ENCODE assay signal across 12 cellular contexts in the genomic region with DNA sequence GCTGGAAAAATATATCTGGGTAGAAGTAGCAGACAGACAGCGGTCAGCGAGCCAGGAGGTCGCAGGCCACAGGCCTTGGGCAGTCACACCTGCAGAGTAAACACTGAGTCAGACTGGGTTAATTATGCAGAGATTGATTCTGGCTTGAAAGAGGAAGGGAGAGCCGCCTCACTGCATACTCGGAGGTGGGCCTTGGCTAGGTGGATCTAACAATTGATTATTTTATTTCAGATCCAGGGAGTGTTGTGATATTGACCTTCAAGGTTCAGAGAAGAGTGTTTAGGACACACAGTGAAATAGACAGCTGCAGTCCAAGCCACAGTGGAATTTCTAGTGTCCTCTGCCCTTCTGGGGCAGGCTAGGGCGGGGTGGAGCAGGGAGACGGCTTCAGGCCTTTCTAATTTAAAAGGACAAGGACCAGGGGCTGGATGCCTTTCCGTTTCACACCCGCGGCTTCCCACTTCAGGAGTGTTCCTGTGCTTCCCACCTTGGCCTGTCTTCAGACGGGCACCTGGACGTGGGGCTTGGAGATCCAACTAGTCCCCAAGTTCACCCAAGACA.
A peak's percentile ranks its signal among the peaks of the same experiment; 100 is the strongest.
DNase-seq lines count a peak whose midpoint lies in the region; ATAC-seq and FAIRE-seq lines count a peak whose summit lies in the region.
"Had no signal": no experiment of that assay in that cellular context is flagged by ENCODE, and none has a peak within 500 bp of the region (broad histone marks: within the 10 kb centered on the region; RNA-seq: fewer than 3 reads in every experiment).

No MANE protein-coding gene starts in this region.

- no peaks in the 10 kb centered on the region for H3K36me3 Mint-ChIP-seq in stimulated activated memory B cell treated with anti-CD40 and anti-IgM and Interleukin-4, amounts not matched to agents 10 μg/mL and 1 μg/mL and 100 μg/mL, for 72 hours

- DNase-seq in activated CD4-positive, CD25-positive, alpha-beta regulatory T cell treated with anti-CD3 and anti-CD28 coated beads, Interleukin-2, amount 50 U/mL, for 72 hours, result peak; percentile 11
- DNase-seq in RCC 7860 (ENCODE audit: low spot score) (peak; percentile 8), islet precursor cell (peak; percentile 85), NCI-H2107 treated with DMSO at 0.1 percent for 48 hours (lab: John Stamatoyannopoulos, UW; ENCODE audit: unreplicated experiment) (no peak)
- DNase-seq: activated naive CD8-positive, alpha-beta T cell treated with anti-CD3 and anti-CD28 coated beads, Interleukin-2, amount 50 U/mL, for 24 hours; effector memory CD8-positive, alpha-beta T cell; hypothalamus; nephron progenitor cell had no signal

- ATAC-seq in activated CD4-positive, CD25-positive, alpha-beta regulatory T cell treated with anti-CD3 and anti-CD28 coated beads, Interleukin-2, amount 50 U/mL, for 24 hours, result no peak
- ATAC-seq in stimulated activated memory B cell treated with anti-CD40 and anti-IgM and Interleukin-4, amounts not matched to agents 10 μg/mL and 1 μg/mL and 100 μg/mL, for 72 hours, result peak; percentile 88
- ATAC-seq in GM18867 (IDR thresholded peaks at IDR 0.05; ENCODE audit: unreplicated experiment) (no peak), HG02642 (IDR thresholded peaks at IDR 0.05; ENCODE audit: poor library complexity, unreplicated experiment) (no peak)
- ATAC-seq: activated naive CD8-positive, alpha-beta T cell treated with anti-CD3 and anti-CD28 coated beads, Interleukin-2, amount 50 U/mL, for 24 hours; effector memory CD8-positive, alpha-beta T cell had no signal

- no peak overlapping the region for H3K27ac Mint-ChIP-seq in stimulated activated memory B cell treated with anti-CD40 and anti-IgM and Interleukin-4, amounts not matched to agents 10 μg/mL and 1 μg/mL and 100 μg/mL, for 72 hours
- H3K27ac Mint-ChIP-seq: activated naive CD8-positive, alpha-beta T cell treated with anti-CD3 and anti-CD28 coated beads, Interleukin-2, amount 50 U/mL, for 24 hours; nephron progenitor cell had no signal

- H3K4me3 Mint-ChIP-seq in stimulated activated memory B cell treated with anti-CD40 and anti-IgM and Interleukin-4, amounts not matched to agents 10 μg/mL and 1 μg/mL and 100 μg/mL, for 72 hours, result no peak overlapping the region
- H3K4me3 Mint-ChIP-seq: activated naive CD8-positive, alpha-beta T cell treated with anti-CD3 and anti-CD28 coated beads, Interleukin-2, amount 50 U/mL, for 24 hours; effector memory CD8-positive, alpha-beta T cell; nephron progenitor cell had no signal

- FAIRE-seq in RCC 7860 (lab: Jason Lieb, UNC), result no peak

- peaks cover 14% of the 10 kb centered on the region for H3K4me1 Mint-ChIP-seq in stimulated activated memory B cell treated with anti-CD40 and anti-IgM and Interleukin-4, amounts not matched to agents 10 μg/mL and 1 μg/mL and 100 μg/mL, for 72 hours
- H3K4me1 Mint-ChIP-seq: activated naive CD8-positive, alpha-beta T cell treated with anti-CD3 and anti-CD28 coated beads, Interleukin-2, amount 50 U/mL, for 24 hours had no signal

- no peaks in the 10 kb centered on the region for H3K27me3 Mint-ChIP-seq in stimulated activated memory B cell treated with anti-CD40 and anti-IgM and Interleukin-4, amounts not matched to agents 10 μg/mL and 1 μg/mL and 100 μg/mL, for 72 hours

- peaks cover 7% of the 10 kb centered on the region for H3K9me3 Mint-ChIP-seq in stimulated activated memory B cell treated with anti-CD40 and anti-IgM and Interleukin-4, amounts not matched to agents 10 μg/mL and 1 μg/mL and 100 μg/mL, for 72 hours
- H3K9me3 Mint-ChIP-seq: activated naive CD8-positive, alpha-beta T cell treated with anti-CD3 and anti-CD28 coated beads, Interleukin-2, amount 50 U/mL, for 24 hours; effector memory CD8-positive, alpha-beta T cell had no signal
